8 cellular contexts compared by ENCODE assay signal in genomic region chr1:157163273-157164127, GRCh38. TPM values are rescaled to one million over a fixed set of nuclear protein-coding genes. Genes with fewer than 3 reads are reported as not detected.
A peak's percentile ranks its signal among the peaks of the same experiment; 100 is the strongest.
DNase-seq lines count a peak whose midpoint lies in the region; ATAC-seq and TF ChIP-seq lines count a peak whose summit lies in the region.

No MANE protein-coding gene starts in this region.

- peak; percentile 92 for TF ChIP-seq CTCF in upper lobe of right lung (IDR thresholded peaks at IDR 0.05)

- intact Hi-C loops in head of caudate nucleus (cut with DNase I): no loop called here
- intact Hi-C loops in posterior cingulate gyrus (cut with DNase I): no loop called here
- intact Hi-C loops in upper lobe of right lung (cut with DNase I): no loop called here

- no peaks in the 10 kb centered on the region for H3K9me3 ChIP-seq in SJCRH30 (replicated peaks)
- no peaks in the 10 kb centered on the region for H3K9me3 ChIP-seq in upper lobe of right lung

- peaks cover 7% of the 10 kb centered on the region; the same call in 1 of the 2 replicates for H3K27me3 ChIP-seq in SJCRH30
- peaks cover 7% of the 10 kb centered on the region for H3K27me3 ChIP-seq in upper lobe of right lung

- peak; percentile 88 for ATAC-seq in upper lobe of right lung
- no peak for ATAC-seq in GM21423 (IDR thresholded peaks at IDR 0.05; ENCODE audit: unreplicated experiment)

- H3K4me1 ChIP-seq in SJCRH30 (peaks cover 19% of the 10 kb centered on the region), upper lobe of right lung (no peaks in the 10 kb centered on the region)

- no peak overlapping the region for H3K27ac ChIP-seq in SJCRH30
- no peak overlapping the region for H3K27ac ChIP-seq in upper lobe of right lung

- DNase-seq in ELF-1 (ENCODE audit: low read depth, low spot score) (peak; percentile 95), Kasumi-1 (lab: John Stamatoyannopoulos, UW) (peak; percentile 42 to 67), SJCRH30 (peak; percentile 53 to 76), head of caudate nucleus (peak; percentile 30 to 87 (median 72)), posterior cingulate gyrus (peak in 9 of 10 donors; percentile 47 to 95 (median 76)), upper lobe of right lung (peak; percentile 78)
- peak; percentile 61 for DNase-seq in activated gamma-delta T cell treated with anti-CD3 and anti-CD28 coated beads, Interleukin-2, amount 50 U/mL, for 16 hours (ENCODE audit: low read depth)

- no peak overlapping the region for H3K4me3 ChIP-seq in SJCRH30
- no peak overlapping the region for H3K4me3 ChIP-seq in upper lobe of right lung

- H3K36me3 ChIP-seq in SJCRH30: no peaks in the 10 kb centered on the region
- no peaks in the 10 kb centered on the region for H3K36me3 ChIP-seq in upper lobe of right lung

RNA-seq across cellular contexts. Expression of gene ETV3, which starts 25.3 kb away (rescaled TPM):
- total RNA-seq in SJCRH30 (2014; rRNA removed; shearing (Covaris generic)): 12.2 and 12.5 TPM in 2 replicates
- 39.2 TPM for total RNA-seq in upper lobe of right lung
